In genomic region chr17:80471922-80472321, GRCh38 we compare ENCODE assay signal across 11 cellular contexts. TPM values are rescaled to one million over a fixed set of nuclear protein-coding genes. Genes with fewer than 3 reads are reported as not detected.
"Had no signal": no experiment of that assay in that cellular context is flagged by ENCODE, and none has a peak within 500 bp of the region (broad histone marks: within the 10 kb centered on the region; RNA-seq: fewer than 3 reads in every experiment).

No MANE protein-coding gene starts in this region.

- H3K36me3 ChIP-seq: ascending aorta, SJSA1 had no signal

- H3K9me3 Mint-ChIP-seq: nephron progenitor cell; stimulated activated memory B cell treated with anti-CD40 and anti-IgM and Interleukin-4, amounts not matched to agents 10 μg/mL and 1 μg/mL and 100 μg/mL, for 72 hours had no signal

- H3K4me3 Mint-ChIP-seq: nephron progenitor cell; stimulated activated memory B cell treated with anti-CD40 and anti-IgM and Interleukin-4, amounts not matched to agents 10 μg/mL and 1 μg/mL and 100 μg/mL, for 72 hours had no signal

- H3K27ac Mint-ChIP-seq: nephron progenitor cell; stimulated activated memory B cell treated with anti-CD40 and anti-IgM and Interleukin-4, amounts not matched to agents 10 μg/mL and 1 μg/mL and 100 μg/mL, for 72 hours had no signal

- H3K9me3 ChIP-seq: ascending aorta, esophagus muscularis mucosa, mucosa of descending colon had no signal

- H3K36me3 Mint-ChIP-seq: stimulated activated memory B cell treated with anti-CD40 and anti-IgM and Interleukin-4, amounts not matched to agents 10 μg/mL and 1 μg/mL and 100 μg/mL, for 72 hours had no signal

- H3K27ac ChIP-seq: ascending aorta, esophagus muscularis mucosa, SJSA1 had no signal

- H3K4me3 ChIP-seq: ascending aorta, esophagus muscularis mucosa, mucosa of descending colon, SJSA1 had no signal

- ATAC-seq: mucosa of descending colon; stimulated activated memory B cell treated with anti-CD40 and anti-IgM and Interleukin-4, amounts not matched to agents 10 μg/mL and 1 μg/mL and 100 μg/mL, for 72 hours had no signal

- DNase-seq: activated T-cell treated with anti-CD3 and anti-CD28 coated beads for 4 hours; mucosa of descending colon; nephron progenitor cell; stimulated activated CD4-positive, alpha-beta T cell treated with anti-CD3 and anti-CD28 coated beads, Interleukin-4, amount 100 ng/mL, for 1 hour; SW 1271; T-helper 9 cell; trophoblast cell had no signal

RNA-seq across cellular contexts. Expression of gene NPTX1, which starts 4.5 kb away (rescaled TPM):
- total RNA-seq: ascending aorta had no signal
